In the genomic region with DNA sequence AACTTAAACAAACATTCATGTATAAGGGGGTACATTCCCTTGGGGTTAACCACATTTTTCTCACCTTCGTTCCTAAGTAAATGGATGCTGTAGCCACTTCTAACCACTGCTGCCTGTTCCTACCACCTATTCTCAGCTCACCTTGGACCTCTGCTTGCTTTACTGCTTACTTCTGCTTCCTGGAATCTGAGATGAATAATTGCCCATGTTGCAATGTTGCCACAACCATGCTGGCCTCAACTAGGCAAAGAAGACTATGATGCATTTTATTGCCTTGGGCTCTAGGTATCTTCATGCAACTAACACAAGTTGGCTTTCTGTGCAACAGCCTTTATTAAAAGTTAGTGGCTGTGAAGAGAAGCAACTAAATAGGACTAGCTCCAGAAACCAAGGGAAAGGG, we compare ENCODE assay signal across 22 cellular contexts.
DNase-seq lines count a peak whose midpoint lies in the region; ATAC-seq, FAIRE-seq and TF ChIP-seq lines count a peak whose summit lies in the region.
"Had no signal": no experiment of that assay in that cellular context is flagged by ENCODE, and none has a peak within 500 bp of the region (broad histone marks: within the 10 kb centered on the region; RNA-seq: fewer than 3 reads in every experiment).

No MANE protein-coding gene starts in this region.

- no peaks in the 10 kb centered on the region for H3K9me3 ChIP-seq in breast epithelium
- H3K9me3 ChIP-seq: testis had no signal

- peaks cover 5% of the 10 kb centered on the region for H3K4me1 Mint-ChIP-seq in MCF 10A (ENCODE audit: insufficient read depth, unreplicated experiment)

- no peak for ATAC-seq in GM18867 (IDR thresholded peaks at IDR 0.05; ENCODE audit: unreplicated experiment)
- ATAC-seq: Panc1 had no signal

- CTCF ChIA-PET in MCF 10A (lab: Yijun Ruan, JAX) = interaction anchor here (0.6 kb wide), 1 partner anchor 369 kb away, joined by 3 read pairs; no protein-coding TSS in a partner anchor

- no TSS peak for BruUV-seq in MCF 10A (replicated peaks; lab: Mats Ljungman, UMichigan)

- H3K4me3 ChIP-seq in breast epithelium (no peak overlapping the region), fibroblast of villous mesenchyme (ENCODE audit: low read depth, low read length) (no peak overlapping the region)
- H3K4me3 ChIP-seq: BLaER1 treated with 17β-estradiol and CSF1 and Interleukin-3, amounts not matched to agents 10 nM and 100 nM; testis had no signal

- TF ChIP-seq CTCF in MCF 10A (IDR thresholded peaks at IDR 0.05; ENCODE audit: unreplicated experiment) (no peak), breast epithelium (IDR thresholded peaks at IDR 0.05) (no peak), fibroblast of villous mesenchyme (IDR thresholded peaks at IDR 0.05; ENCODE audit: insufficient read depth, low read depth, low read length) (no peak), D721Med (IDR thresholded peaks at IDR 0.05; ENCODE audit: insufficient read depth, missing control alignments) (no peak)

- no peaks in the 10 kb centered on the region for H3K4me1 ChIP-seq in breast epithelium
- H3K4me1 ChIP-seq: testis had no signal

- FAIRE-seq in D721Med (lab: Jason Lieb, UNC) = no peak

- no peak overlapping the region for H3K27ac ChIP-seq in breast epithelium
- no peak overlapping the region for H3K27ac ChIP-seq in substantia nigra (ENCODE audit: low read depth, low read length, poor library complexity, severe bottlenecking)
- H3K27ac ChIP-seq: BLaER1 treated with 17β-estradiol and CSF1 and Interleukin-3, amounts not matched to agents 10 nM and 100 nM; testis had no signal

- intact Hi-C loops in MCF 10A (cut with micrococcal nuclease) (no loop called here), breast epithelium (cut with DNase I; ENCODE audit: low total_unique reads) (no loop called here)

- no peaks in the 10 kb centered on the region for H3K36me3 ChIP-seq in breast epithelium
- H3K36me3 ChIP-seq: BLaER1 treated with 17β-estradiol and CSF1 and Interleukin-3, amounts not matched to agents 10 nM and 100 nM had no signal

- TF ChIP-seq POLR2A in breast epithelium (IDR thresholded peaks at IDR 0.05) = no peak

- no peaks in the 10 kb centered on the region for H3K27me3 Mint-ChIP-seq in MCF 10A (ENCODE audit: insufficient read depth, unreplicated experiment)

- DNase-seq in MCF 10A (ENCODE audit: unreplicated experiment) = peak; percentile 59
- no peak for DNase-seq in breast epithelium (ENCODE audit: low spot score in 2 of 2)
- DNase-seq in RPMI7951 (ENCODE audit: low read depth) = peak; percentile 27
- DNase-seq in fibroblast of villous mesenchyme (ENCODE audit: low read depth) = peak; percentile 20
- DNase-seq in D721Med (ENCODE audit: insufficient read length, low spot score) = no peak
- DNase-seq in substantia nigra (lab: John Stamatoyannopoulos, UW) = no peak
- no peak for DNase-seq in activated naive CD4-positive, alpha-beta T cell (lab: John Stamatoyannopoulos, UW)
- DNase-seq: 8988T; activated CD4-positive, alpha-beta T cell treated with anti-CD3 and anti-CD28 coated beads for 48 hours; activated CD8-positive, alpha-beta memory T cell treated with anti-CD3 and anti-CD28 coated beads, Interleukin-2, amount 50 U/mL, for 4 hours; activated gamma-delta T cell treated with Interleukin-2 at 50 U/mL for 16 hours; amygdala; cerebellar nuclear complex; DMS 273 treated with DMSO at 0.1 percent for 48 hours; effector memory CD4-positive, alpha-beta T cell; NCI-H1092; NCI-H2107; NCI-H526; testis had no signal

- no peak overlapping the region for H3K4me3 Mint-ChIP-seq in MCF 10A (ENCODE audit: unreplicated experiment)

- H3K9me3 Mint-ChIP-seq in MCF 10A (ENCODE audit: unreplicated experiment) = no peaks in the 10 kb centered on the region

- H3K36me3 Mint-ChIP-seq in MCF 10A (ENCODE audit: insufficient read depth, unreplicated experiment) = no peaks in the 10 kb centered on the region

- no peaks in the 10 kb centered on the region for H3K27me3 ChIP-seq in breast epithelium
- H3K27me3 ChIP-seq: BLaER1 treated with 17β-estradiol and CSF1 and Interleukin-3, amounts not matched to agents 10 nM and 100 nM; testis had no signal

- POLR2A ChIA-PET in MCF 10A (lab: Yijun Ruan, JAX) = no interaction called here

- H3K27ac Mint-ChIP-seq in MCF 10A (ENCODE audit: low read depth, unreplicated experiment) = no peak overlapping the region

Comparison
In these comparisons a context has a peak if more than half of its experiments do, and no peak if none do; other contexts are left out.
1. DNase-seq: peak in MCF 10A (single experiment), RPMI7951 (single experiment) and fibroblast of villous mesenchyme (single experiment); none in breast epithelium (0 of 2), D721Med (single experiment), substantia nigra (0 of 49) and activated naive CD4-positive, alpha-beta T cell (0 of 4).